14 cellular contexts compared by ENCODE assay signal in the genomic region with DNA sequence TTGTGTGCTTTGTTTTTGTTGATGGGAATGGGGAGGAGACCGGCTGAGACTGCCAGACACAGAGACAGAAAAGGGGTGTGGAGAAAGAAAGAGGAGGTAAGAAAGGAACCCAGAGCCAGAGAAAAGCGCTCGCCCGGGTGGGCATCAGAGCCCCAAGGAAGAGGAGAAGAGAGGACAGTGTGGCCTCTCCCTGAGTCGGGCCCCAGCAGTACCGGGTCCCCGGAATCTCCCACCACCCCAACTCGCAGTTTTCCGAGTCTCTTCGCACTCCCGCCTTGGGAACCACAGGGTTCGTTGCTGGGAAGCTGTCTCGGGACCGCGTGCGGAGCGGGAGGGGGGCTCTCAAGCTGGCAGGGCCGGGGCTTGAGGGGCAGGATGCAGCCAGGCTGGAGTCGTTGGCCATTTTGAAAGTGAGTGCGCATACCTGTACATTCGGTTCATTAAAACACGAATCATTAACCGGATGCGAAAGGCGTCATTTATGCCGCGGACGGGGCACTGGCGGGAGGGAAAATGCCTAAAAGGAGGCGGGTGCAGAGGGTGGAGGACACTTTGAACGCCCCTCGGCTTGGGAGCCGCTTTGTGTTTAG. TPM values are rescaled to one million over a fixed set of nuclear protein-coding genes. Genes with fewer than 3 reads are reported as not detected.
DNase-seq lines count a peak whose midpoint lies in the region; ATAC-seq and TF ChIP-seq lines count a peak whose summit lies in the region.
"Had no signal": no experiment of that assay in that cellular context is flagged by ENCODE, and none has a peak within 500 bp of the region (broad histone marks: within the 10 kb centered on the region; RNA-seq: fewer than 3 reads in every experiment).

No MANE protein-coding gene starts in this region.

- peak overlapping the region; percentile 36 for H3K4me3 ChIP-seq in iPS-18c (ENCODE audit: insufficient read depth, low read depth, low read length)
- H3K4me3 ChIP-seq: uterus had no signal

- POLR2A ChIA-PET in WTC11 (lab: Charles Lee), result no interaction called here

- no peaks in the 10 kb centered on the region for H3K36me3 Mint-ChIP-seq in activated T-cell treated with anti-CD3 and anti-CD28 coated beads, Interleukin-2, amount 50 U/mL, for 4 hours (ENCODE audit: insufficient read depth)
- H3K36me3 Mint-ChIP-seq in WTC11, result no peaks in the 10 kb centered on the region; the same call in 1 of the 2 replicates
- H3K36me3 Mint-ChIP-seq in stimulated activated effector memory CD8-positive, alpha-beta T cell treated with anti-CD3 and anti-CD28 coated beads, Interleukin-12 subunit alpha, Interleukin-12 subunit beta, amount 100 ng/mL, for 72 hours, result peaks cover 15% of the 10 kb centered on the region

- peaks cover 50% of the 10 kb centered on the region for H3K4me1 Mint-ChIP-seq in activated T-cell treated with anti-CD3 and anti-CD28 coated beads, Interleukin-2, amount 50 U/mL, for 4 hours (ENCODE audit: low read depth)
- peaks cover 55% of the 10 kb centered on the region for H3K4me1 Mint-ChIP-seq in WTC11
- peaks cover 42% of the 10 kb centered on the region for H3K4me1 Mint-ChIP-seq in stimulated activated effector memory CD8-positive, alpha-beta T cell treated with anti-CD3 and anti-CD28 coated beads, Interleukin-12 subunit alpha, Interleukin-12 subunit beta, amount 100 ng/mL, for 72 hours

- peaks cover 76% of the 10 kb centered on the region for H3K27me3 Mint-ChIP-seq in activated T-cell treated with anti-CD3 and anti-CD28 coated beads, Interleukin-2, amount 50 U/mL, for 4 hours (ENCODE audit: low read depth)
- peaks cover 97% of the 10 kb centered on the region for H3K27me3 Mint-ChIP-seq in WTC11 (ENCODE audit: low read depth)

- no peaks in the 10 kb centered on the region for H3K9me3 Mint-ChIP-seq in activated T-cell treated with anti-CD3 and anti-CD28 coated beads, Interleukin-2, amount 50 U/mL, for 4 hours
- no peaks in the 10 kb centered on the region for H3K9me3 Mint-ChIP-seq in WTC11
- H3K9me3 Mint-ChIP-seq in stimulated activated effector memory CD8-positive, alpha-beta T cell treated with anti-CD3 and anti-CD28 coated beads, Interleukin-12 subunit alpha, Interleukin-12 subunit beta, amount 100 ng/mL, for 72 hours, result no peaks in the 10 kb centered on the region

- peak overlapping the region; percentile 26 for H3K4me3 Mint-ChIP-seq in activated T-cell treated with anti-CD3 and anti-CD28 coated beads, Interleukin-2, amount 50 U/mL, for 4 hours
- peak overlapping the region; percentile 59 for H3K4me3 Mint-ChIP-seq in WTC11
- peak overlapping the region; percentile 37 for H3K4me3 Mint-ChIP-seq in stimulated activated effector memory CD8-positive, alpha-beta T cell treated with anti-CD3 and anti-CD28 coated beads, Interleukin-12 subunit alpha, Interleukin-12 subunit beta, amount 100 ng/mL, for 72 hours

- CTCF ChIA-PET in WTC11 (lab: Charles Lee), result interaction anchor here (1.1 kb wide), 1 partner anchor 8 kb away, joined by 3 read pairs; no protein-coding TSS in a partner anchor

- H3K9me3 ChIP-seq in iPS-18c (ENCODE audit: control insufficient read depth, insufficient read depth, low read length), result peaks cover 4% of the 10 kb centered on the region
- H3K9me3 ChIP-seq: uterus had no signal

- DNase-seq in activated T-cell treated with anti-CD3 and anti-CD28 coated beads, Interleukin-2, amount 50 U/mL, for 4 hours, result no peak
- DNase-seq in activated T-cell treated with anti-CD3 and anti-CD28 coated beads for 4 hours (no peak), WTC11 (ENCODE audit: low spot score) (peak; percentile 12)
- peak in 1 of 2 donors; percentile 55 for DNase-seq in stimulated activated effector memory CD8-positive, alpha-beta T cell treated with anti-CD3 and anti-CD28 coated beads, Interleukin-12 subunit alpha, Interleukin-12 subunit beta, amount 100 ng/mL, for 72 hours (ENCODE audit: low spot score in 2 of 2)
- DNase-seq: mesenchymal stem cell, Right ventricle myocardium superior, uterus, WERI-Rb-1 had no signal

- ATAC-seq in activated T-cell treated with anti-CD3 and anti-CD28 coated beads, Interleukin-2, amount 50 U/mL, for 4 hours, result no peak
- no peak for ATAC-seq in WTC11
- no peak for ATAC-seq in stimulated activated effector memory CD8-positive, alpha-beta T cell treated with anti-CD3 and anti-CD28 coated beads, Interleukin-12 subunit alpha, Interleukin-12 subunit beta, amount 100 ng/mL, for 72 hours
- no peak for ATAC-seq in GM18861 (IDR thresholded peaks at IDR 0.05; ENCODE audit: unreplicated experiment)
- ATAC-seq in GM19397 (IDR thresholded peaks at IDR 0.05; ENCODE audit: unreplicated experiment), result no peak
- no peak for ATAC-seq in GM18502 (IDR thresholded peaks at IDR 0.05; ENCODE audit: poor library complexity, unreplicated experiment)

- no peak overlapping the region for H3K27ac Mint-ChIP-seq in WTC11
- no peak overlapping the region for H3K27ac Mint-ChIP-seq in stimulated activated effector memory CD8-positive, alpha-beta T cell treated with anti-CD3 and anti-CD28 coated beads, Interleukin-12 subunit alpha, Interleukin-12 subunit beta, amount 100 ng/mL, for 72 hours

- no peak for TF ChIP-seq CTCF in WTC11 (IDR thresholded peaks at IDR 0.05)

TF ChIP-seq in WTC11, 78 proteins besides CTCF, POLR2A, EP300 and RAD21:
- no peak for TF ChIP-seq CREM (CRISPR knock-in tag; IDR thresholded peaks at IDR 0.05)
- no peak for TF ChIP-seq ZNF396 (CRISPR knock-in tag; IDR thresholded peaks at IDR 0.05; ENCODE audit: borderline replicate concordance)
- TF ChIP-seq ESRRA (CRISPR knock-in tag; IDR thresholded peaks at IDR 0.05; ENCODE audit: borderline replicate concordance), result no peak
- TF ChIP-seq, protein P1, sequence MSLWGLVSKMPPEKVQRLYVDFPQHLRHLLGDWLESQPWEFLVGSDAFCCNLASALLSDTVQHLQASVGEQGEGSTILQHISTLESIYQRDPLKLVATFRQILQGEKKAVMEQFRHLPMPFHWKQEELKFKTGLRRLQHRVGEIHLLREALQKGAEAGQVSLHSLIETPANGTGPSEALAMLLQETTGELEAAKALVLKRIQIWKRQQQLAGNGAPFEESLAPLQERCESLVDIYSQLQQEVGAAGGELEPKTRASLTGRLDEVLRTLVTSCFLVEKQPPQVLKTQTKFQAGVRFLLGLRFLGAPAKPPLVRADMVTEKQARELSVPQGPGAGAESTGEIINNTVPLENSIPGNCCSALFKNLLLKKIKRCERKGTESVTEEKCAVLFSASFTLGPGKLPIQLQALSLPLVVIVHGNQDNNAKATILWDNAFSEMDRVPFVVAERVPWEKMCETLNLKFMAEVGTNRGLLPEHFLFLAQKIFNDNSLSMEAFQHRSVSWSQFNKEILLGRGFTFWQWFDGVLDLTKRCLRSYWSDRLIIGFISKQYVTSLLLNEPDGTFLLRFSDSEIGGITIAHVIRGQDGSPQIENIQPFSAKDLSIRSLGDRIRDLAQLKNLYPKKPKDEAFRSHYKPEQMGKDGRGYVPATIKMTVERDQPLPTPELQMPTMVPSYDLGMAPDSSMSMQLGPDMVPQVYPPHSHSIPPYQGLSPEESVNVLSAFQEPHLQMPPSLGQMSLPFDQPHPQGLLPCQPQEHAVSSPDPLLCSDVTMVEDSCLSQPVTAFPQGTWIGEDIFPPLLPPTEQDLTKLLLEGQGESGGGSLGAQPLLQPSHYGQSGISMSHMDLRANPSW (CRISPR knock-in tag; conservative IDR thresholded peaks at IDR 0.05; ENCODE audit: low read depth), result no peak
- TF ChIP-seq ZNF281 (CRISPR knock-in tag; IDR thresholded peaks at IDR 0.05), result no peak
- TF ChIP-seq TEAD1 (CRISPR knock-in tag; IDR thresholded peaks at IDR 0.05), result no peak

RNA-seq across cellular contexts. Expression of gene SKOR1, which starts 3.2 kb away (rescaled TPM):
- under 1 TPM; 0.15 to 0.34 (median 0.33) TPM for total RNA-seq in activated T-cell treated with anti-CD3 and anti-CD28 coated beads, Interleukin-2, amount 50 U/mL, for 4 hours
- total RNA-seq in WTC11 (2021), result 0.09 to 0.22 TPM (median 0.11 TPM) in 3 replicates

RNA-seq across cellular contexts. Expression of gene RNU6-1, which starts 11.4 kb away (rescaled TPM):
- total RNA-seq in activated T-cell treated with anti-CD3 and anti-CD28 coated beads, Interleukin-2, amount 50 U/mL, for 4 hours, result not detected
- not detected in 3 replicates for total RNA-seq in WTC11 (2021)
- total RNA-seq: dorsolateral prefrontal cortex, NCI-H460, Right ventricle myocardium superior, uterus had no signal
